In genomic region chr11:59172345-59173079, GRCh38 we compare ENCODE assay signal across 7 cellular contexts.
DNase-seq lines count a peak whose midpoint lies in the region; ATAC-seq lines count a peak whose summit lies in the region.

No MANE protein-coding gene starts in this region.

- in situ Hi-C loops in HAP-1 (cut with MboI; ENCODE audit: low sequenced_read_pairs) = no loop called here

- no peaks in the 10 kb centered on the region for H3K36me3 ChIP-seq in HAP-1 (replicated peaks)
- H3K36me3 ChIP-seq in iPS-18a (ENCODE audit: control insufficient read depth, low read depth, low read length) = no peaks in the 10 kb centered on the region

- H3K9me3 ChIP-seq in HAP-1 (no peaks in the 10 kb centered on the region), iPS-18a (ENCODE audit: control insufficient read depth, low read depth, low read length) (no peaks in the 10 kb centered on the region)

- peaks cover 11% of the 10 kb centered on the region for H3K4me1 ChIP-seq in HAP-1
- H3K4me1 ChIP-seq in iPS-18a (ENCODE audit: control insufficient read depth, low read depth, low read length) = peaks cover 13% of the 10 kb centered on the region

- H3K27ac ChIP-seq in angular gyrus (ENCODE audit: low read depth, low read length) (peak overlapping the region; percentile 33), iPS-18a (ENCODE audit: low read length) (no peak overlapping the region)

- peak overlapping the region; percentile 47 for H3K4me3 ChIP-seq in HAP-1
- H3K4me3 ChIP-seq in iPS-18a (ENCODE audit: low read length) = peak overlapping the region; percentile 95

- ATAC-seq in GM18520 (IDR thresholded peaks at IDR 0.05; ENCODE audit: unreplicated experiment) = peak; percentile 9

- peak overlapping the region; percentile 53 for H3K9ac ChIP-seq in iPS-18a (ENCODE audit: low read length)

- H3K27me3 ChIP-seq in HAP-1 (ENCODE audit: low read depth) (peaks cover under 1% of the 10 kb centered on the region), iPS-18a (ENCODE audit: control insufficient read depth, insufficient read depth, low read length) (no peaks in the 10 kb centered on the region)

- DNase-seq in HAP-1 (ENCODE audit: low spot score in 2 of 2) = peak; percentile 9 to 33
- DNase-seq in MV-4-11 (lab: John Stamatoyannopoulos, UW) = peak; percentile 17
- DNase-seq in stimulated activated CD4-positive, alpha-beta T cell treated with anti-CD3 and anti-CD28 coated beads, Interleukin-15, amount 100 ng/mL, for 24 hours = peak; percentile 27
- DNase-seq in NK-92 treated with Interleukin-12 subunit alpha and Interleukin-12 subunit beta, amount 100 ng/mL, for 24 hours (lab: John Stamatoyannopoulos, UW) = no peak
